1 cellular context compared by ENCODE assay signal in genomic region chr6:26322645-26323482, GRCh38.
TF ChIP-seq lines count a peak whose summit lies in the region.

No MANE protein-coding gene starts in this region.

TF ChIP-seq in GM12878, 131 proteins besides CTCF, POLR2A, EP300 and RAD21 (continued from another document and continues in another):
- no peak for TF ChIP-seq PRDM15 (CRISPR knock-in tag; IDR thresholded peaks at IDR 0.05)
- TF ChIP-seq RUNX3 (IDR thresholded peaks at IDR 0.05; ENCODE audit: low read length): peak; percentile 50
- TF ChIP-seq, protein P1, sequence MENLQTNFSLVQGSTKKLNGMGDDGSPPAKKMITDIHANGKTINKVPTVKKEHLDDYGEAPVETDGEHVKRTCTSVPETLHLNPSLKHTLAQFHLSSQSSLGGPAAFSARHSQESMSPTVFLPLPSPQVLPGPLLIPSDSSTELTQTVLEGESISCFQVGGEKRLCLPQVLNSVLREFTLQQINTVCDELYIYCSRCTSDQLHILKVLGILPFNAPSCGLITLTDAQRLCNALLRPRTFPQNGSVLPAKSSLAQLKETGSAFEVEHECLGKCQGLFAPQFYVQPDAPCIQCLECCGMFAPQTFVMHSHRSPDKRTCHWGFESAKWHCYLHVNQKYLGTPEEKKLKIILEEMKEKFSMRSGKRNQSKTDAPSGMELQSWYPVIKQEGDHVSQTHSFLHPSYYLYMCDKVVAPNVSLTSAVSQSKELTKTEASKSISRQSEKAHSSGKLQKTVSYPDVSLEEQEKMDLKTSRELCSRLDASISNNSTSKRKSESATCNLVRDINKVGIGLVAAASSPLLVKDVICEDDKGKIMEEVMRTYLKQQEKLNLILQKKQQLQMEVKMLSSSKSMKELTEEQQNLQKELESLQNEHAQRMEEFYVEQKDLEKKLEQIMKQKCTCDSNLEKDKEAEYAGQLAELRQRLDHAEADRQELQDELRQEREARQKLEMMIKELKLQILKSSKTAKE (IDR thresholded peaks at IDR 0.05; ENCODE audit: low read depth, poor library complexity, severe bottlenecking): peak; percentile 78
- TF ChIP-seq, protein P2, sequence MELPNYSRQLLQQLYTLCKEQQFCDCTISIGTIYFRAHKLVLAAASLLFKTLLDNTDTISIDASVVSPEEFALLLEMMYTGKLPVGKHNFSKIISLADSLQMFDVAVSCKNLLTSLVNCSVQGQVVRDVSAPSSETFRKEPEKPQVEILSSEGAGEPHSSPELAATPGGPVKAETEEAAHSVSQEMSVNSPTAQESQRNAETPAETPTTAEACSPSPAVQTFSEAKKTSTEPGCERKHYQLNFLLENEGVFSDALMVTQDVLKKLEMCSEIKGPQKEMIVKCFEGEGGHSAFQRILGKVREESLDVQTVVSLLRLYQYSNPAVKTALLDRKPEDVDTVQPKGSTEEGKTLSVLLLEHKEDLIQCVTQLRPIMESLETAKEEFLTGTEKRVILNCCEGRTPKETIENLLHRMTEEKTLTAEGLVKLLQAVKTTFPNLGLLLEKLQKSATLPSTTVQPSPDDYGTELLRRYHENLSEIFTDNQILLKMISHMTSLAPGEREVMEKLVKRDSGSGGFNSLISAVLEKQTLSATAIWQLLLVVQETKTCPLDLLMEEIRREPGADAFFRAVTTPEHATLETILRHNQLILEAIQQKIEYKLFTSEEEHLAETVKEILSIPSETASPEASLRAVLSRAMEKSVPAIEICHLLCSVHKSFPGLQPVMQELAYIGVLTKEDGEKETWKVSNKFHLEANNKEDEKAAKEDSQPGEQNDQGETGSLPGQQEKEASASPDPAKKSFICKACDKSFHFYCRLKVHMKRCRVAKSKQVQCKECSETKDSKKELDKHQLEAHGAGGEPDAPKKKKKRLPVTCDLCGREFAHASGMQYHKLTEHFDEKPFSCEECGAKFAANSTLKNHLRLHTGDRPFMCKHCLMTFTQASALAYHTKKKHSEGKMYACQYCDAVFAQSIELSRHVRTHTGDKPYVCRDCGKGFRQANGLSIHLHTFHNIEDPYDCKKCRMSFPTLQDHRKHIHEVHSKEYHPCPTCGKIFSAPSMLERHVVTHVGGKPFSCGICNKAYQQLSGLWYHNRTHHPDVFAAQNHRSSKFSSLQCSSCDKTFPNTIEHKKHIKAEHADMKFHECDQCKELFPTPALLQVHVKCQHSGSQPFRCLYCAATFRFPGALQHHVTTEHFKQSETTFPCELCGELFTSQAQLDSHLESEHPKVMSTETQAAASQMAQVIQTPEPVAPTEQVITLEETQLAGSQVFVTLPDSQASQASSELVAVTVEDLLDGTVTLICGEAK (IDR thresholded peaks at IDR 0.05; ENCODE audit: borderline replicate concordance): peak; percentile 73; the same call in 1 of the 2 replicates
- TF ChIP-seq RAD51 (IDR thresholded peaks at IDR 0.05): peak; percentile 88
- peak; percentile 90 for TF ChIP-seq SMARCA5 (IDR thresholded peaks at IDR 0.05)
- TF ChIP-seq ZNF217 (IDR thresholded peaks at IDR 0.05): peak; percentile 75; the same call in 1 of the 2 replicates
- TF ChIP-seq CBFB (IDR thresholded peaks at IDR 0.05; ENCODE audit: low read depth): no peak
- 0 out of 2 replicates have a peak, but pooled peaks have one; percentile 18 for TF ChIP-seq GABPA (IDR thresholded peaks at IDR 0.05; ENCODE audit: low read depth)
- TF ChIP-seq ZNF384 (IDR thresholded peaks at IDR 0.05; ENCODE audit: borderline replicate concordance, low read depth, low read length): no peak
- no peak for TF ChIP-seq EZH2 (IDR thresholded peaks at IDR 0.05; ENCODE audit: borderline replicate concordance, control insufficient read depth, low read depth, low read length)
- TF ChIP-seq, protein P3, sequence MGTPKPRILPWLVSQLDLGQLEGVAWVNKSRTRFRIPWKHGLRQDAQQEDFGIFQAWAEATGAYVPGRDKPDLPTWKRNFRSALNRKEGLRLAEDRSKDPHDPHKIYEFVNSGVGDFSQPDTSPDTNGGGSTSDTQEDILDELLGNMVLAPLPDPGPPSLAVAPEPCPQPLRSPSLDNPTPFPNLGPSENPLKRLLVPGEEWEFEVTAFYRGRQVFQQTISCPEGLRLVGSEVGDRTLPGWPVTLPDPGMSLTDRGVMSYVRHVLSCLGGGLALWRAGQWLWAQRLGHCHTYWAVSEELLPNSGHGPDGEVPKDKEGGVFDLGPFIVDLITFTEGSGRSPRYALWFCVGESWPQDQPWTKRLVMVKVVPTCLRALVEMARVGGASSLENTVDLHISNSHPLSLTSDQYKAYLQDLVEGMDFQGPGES (IDR thresholded peaks at IDR 0.05): no peak
- TF ChIP-seq FOS (IDR thresholded peaks at IDR 0.05; ENCODE audit: borderline replicate concordance, extremely low read depth, insufficient read length): no peak
- TF ChIP-seq ZNF24 (IDR thresholded peaks at IDR 0.05): peak; percentile 99
- TF ChIP-seq BMI1 (IDR thresholded peaks at IDR 0.05; ENCODE audit: borderline replicate concordance): no peak
- peak; percentile 56 for TF ChIP-seq E2F8 (IDR thresholded peaks at IDR 0.05; ENCODE audit: low read depth, partially characterized antibody)
- 0 out of 2 replicates have a peak, but pooled peaks have one; percentile 31 for TF ChIP-seq FOXK2 (IDR thresholded peaks at IDR 0.05)
- TF ChIP-seq SMAD5 (IDR thresholded peaks at IDR 0.05; ENCODE audit: low read depth): no peak
- TF ChIP-seq USF1 (IDR thresholded peaks at IDR 0.05; ENCODE audit: borderline replicate concordance, extremely low read length, insufficient read depth, low read depth, low read length): peak; percentile 10
- TF ChIP-seq MYC (IDR thresholded peaks at IDR 0.05; ENCODE audit: insufficient read depth, insufficient read length, insufficient replicate concordance, low read length, severe bottlenecking): no peak
- no peak for TF ChIP-seq FOXM1 (IDR thresholded peaks at IDR 0.05; ENCODE audit: low read depth, low read length)
- no peak for TF ChIP-seq EGR1 (IDR thresholded peaks at IDR 0.05; ENCODE audit: borderline replicate concordance in 1 of 2, low read depth in 2 of 2, low read length in 2 of 2)
- TF ChIP-seq STAT1 (conservative IDR thresholded peaks at IDR 0.05): no peak
- 0 out of 2 replicates have a peak, but pooled peaks have one; percentile 1 for TF ChIP-seq TCF3 (IDR thresholded peaks at IDR 0.05; ENCODE audit: borderline replicate concordance, insufficient read depth, low read depth, low read length)
- no peak for TF ChIP-seq GATAD2B (conservative IDR thresholded peaks at IDR 0.05; ENCODE audit: low read depth)
- 0 out of 2 replicates have a peak, but pooled peaks have one; percentile 19 for TF ChIP-seq IKZF1 (conservative IDR thresholded peaks at IDR 0.05)
- TF ChIP-seq ZNF274 (IDR thresholded peaks at IDR 0.05; ENCODE audit: insufficient read depth, insufficient read length): no peak
- TF ChIP-seq TARDBP (IDR thresholded peaks at IDR 0.05; ENCODE audit: borderline replicate concordance): peak; percentile 80; the same call in 1 of the 2 replicates
- TF ChIP-seq RB1 (IDR thresholded peaks at IDR 0.05; ENCODE audit: borderline replicate concordance): no peak
- TF ChIP-seq SMAD1 (IDR thresholded peaks at IDR 0.05; ENCODE audit: low read depth, partially characterized antibody): no peak
- peak; percentile 48 for TF ChIP-seq ATF7 (IDR thresholded peaks at IDR 0.05; ENCODE audit: low read depth)
- no peak for TF ChIP-seq BHLHE40 (IDR thresholded peaks at IDR 0.05; ENCODE audit: borderline replicate concordance in 1 of 2, low read depth in 2 of 2, low read length in 1 of 2)
- no peak for TF ChIP-seq TBL1XR1 (IDR thresholded peaks at IDR 0.05; ENCODE audit: low read depth, low read length)
- 0 out of 2 replicates have a peak, but pooled peaks have one; percentile 33 for TF ChIP-seq RELB (IDR thresholded peaks at IDR 0.05; ENCODE audit: low read depth)
- no peak; the same call in 1 of the 2 replicates for TF ChIP-seq ATF2 (IDR thresholded peaks at IDR 0.05; ENCODE audit: low read length)
- TF ChIP-seq, protein P4, sequence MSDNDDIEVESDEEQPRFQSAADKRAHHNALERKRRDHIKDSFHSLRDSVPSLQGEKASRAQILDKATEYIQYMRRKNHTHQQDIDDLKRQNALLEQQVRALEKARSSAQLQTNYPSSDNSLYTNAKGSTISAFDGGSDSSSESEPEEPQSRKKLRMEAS (IDR thresholded peaks at IDR 0.05; ENCODE audit: low read depth, low read length): no peak
- no peak for TF ChIP-seq BCL11A (IDR thresholded peaks at IDR 0.05; ENCODE audit: low read depth, low read length)
- no peak for TF ChIP-seq CHD1 (IDR thresholded peaks at IDR 0.05; ENCODE audit: low read depth, low read length)
- no peak for TF ChIP-seq MEF2A (IDR thresholded peaks at IDR 0.05; ENCODE audit: insufficient read depth, low read depth, low read length)
